In genomic region chr17:78484300-78485159, GRCh38 we compare ENCODE assay signal across 8 cellular contexts.
DNase-seq lines count a peak whose midpoint lies in the region; ATAC-seq and TF ChIP-seq lines count a peak whose summit lies in the region.

No MANE protein-coding gene starts in this region.

- H3K9me2 ChIP-seq in GM23338 (ENCODE audit: insufficient read depth): no peaks in the 10 kb centered on the region

- no peaks in the 10 kb centered on the region; the same call in 2 of the 3 replicates for H3K36me3 Mint-ChIP-seq in GM23338 (ENCODE audit: low read depth)
- H3K36me3 Mint-ChIP-seq in T-helper 2 cell treated with Interferon-gamma antibody and Interleukin-4, amounts not matched to agents 5 μg/mL and 100 μg/mL, for 36 hours (ENCODE audit: low read depth): no peaks in the 10 kb centered on the region

- H3K9me3 Mint-ChIP-seq in GM23338: no peaks in the 10 kb centered on the region
- no peaks in the 10 kb centered on the region for H3K9me3 Mint-ChIP-seq in T-helper 2 cell treated with Interferon-gamma antibody and Interleukin-4, amounts not matched to agents 5 μg/mL and 100 μg/mL, for 36 hours

- no peak overlapping the region for H3K27ac Mint-ChIP-seq in GM23338
- H3K27ac Mint-ChIP-seq in T-helper 2 cell treated with Interferon-gamma antibody and Interleukin-4, amounts not matched to agents 5 μg/mL and 100 μg/mL, for 36 hours: no peak overlapping the region

- peaks cover 14% of the 10 kb centered on the region for H3K27me3 Mint-ChIP-seq in GM23338 (ENCODE audit: insufficient read depth, low read depth, poor library complexity)
- peaks cover 5% of the 10 kb centered on the region for H3K27me3 Mint-ChIP-seq in T-helper 2 cell treated with Interferon-gamma antibody and Interleukin-4, amounts not matched to agents 5 μg/mL and 100 μg/mL, for 36 hours (ENCODE audit: low read depth)

- H3K27ac ChIP-seq in GM23338 (ENCODE audit: low read depth) (no peak overlapping the region), breast epithelium (no peak overlapping the region)

- no peaks in the 10 kb centered on the region; the same call in 1 of the 2 replicates for H4K20me1 ChIP-seq in GM23338 (replicated peaks; ENCODE audit: insufficient read depth)

- peak; percentile 92 for ATAC-seq in GM23338
- peak; percentile 95 for ATAC-seq in stimulated activated naive CD8-positive, alpha-beta T cell treated with anti-CD3 and anti-CD28 coated beads, Interleukin-15, Interleukin-2, amounts not matched to agents 100 U/mL and 50 U/mL, for 24 hours
- ATAC-seq in HG02588 (IDR thresholded peaks at IDR 0.05; ENCODE audit: unreplicated experiment): no peak

- H3K4me1 ChIP-seq in GM23338 (ENCODE audit: insufficient read depth): peaks cover 4% of the 10 kb centered on the region; the same call in 1 of the 2 replicates
- H3K4me1 ChIP-seq in breast epithelium: no peaks in the 10 kb centered on the region

- H3K4me2 ChIP-seq in GM23338: peak overlapping the region; percentile 95

- peak; percentile 68 for DNase-seq in AG08395 (ENCODE audit: low spot score)
- DNase-seq in GM23338 (ENCODE audit: low spot score): peak; percentile 81
- peak; percentile 62 for DNase-seq in T-helper 2 cell treated with Interferon-gamma antibody and Interleukin-4, amounts not matched to agents 5 μg/mL and 100 μg/mL, for 36 hours (ENCODE audit: low spot score)
- no peak for DNase-seq in breast epithelium (ENCODE audit: low spot score in 2 of 2)
- peak; percentile 44 for DNase-seq in midbrain (lab: John Stamatoyannopoulos, UW)
- DNase-seq in stimulated activated naive CD8-positive, alpha-beta T cell treated with anti-CD3 and anti-CD28 coated beads, Interleukin-15, Interleukin-2, amounts not matched to agents 100 U/mL and 50 U/mL, for 24 hours: peak; percentile 80
- DNase-seq in NCI-H1436 (lab: John Stamatoyannopoulos, UW): no peak

- no peak for TF ChIP-seq CTCF in GM23338 (conservative IDR thresholded peaks at IDR 0.05; ENCODE audit: low read depth in 2 of 2)
- TF ChIP-seq CTCF in breast epithelium (IDR thresholded peaks at IDR 0.05): no peak

- no peaks in the 10 kb centered on the region for H3K9me3 ChIP-seq in breast epithelium

- intact Hi-C loops in breast epithelium (cut with DNase I; ENCODE audit: low total_unique reads): no loop called here

- no peaks in the 10 kb centered on the region for H3K79me2 ChIP-seq in GM23338 (replicated peaks; ENCODE audit: insufficient read depth)

- no peaks in the 10 kb centered on the region for H3K36me3 ChIP-seq in GM23338 (ENCODE audit: insufficient read depth)
- no peaks in the 10 kb centered on the region for H3K36me3 ChIP-seq in breast epithelium

- H3K4me3 Mint-ChIP-seq in GM23338: peak overlapping the region; percentile 86
- peak overlapping the region; percentile 75 for H3K4me3 Mint-ChIP-seq in T-helper 2 cell treated with Interferon-gamma antibody and Interleukin-4, amounts not matched to agents 5 μg/mL and 100 μg/mL, for 36 hours

- H3K4me3 ChIP-seq in GM23338 (peak overlapping the region; percentile 83), breast epithelium (peak overlapping the region in 2 of 3 donors; percentile 4 to 45)

- H3K27me3 ChIP-seq in GM23338 (ENCODE audit: insufficient read depth) (no peaks in the 10 kb centered on the region), breast epithelium (peaks cover 0 to 9% of the 10 kb centered on the region in 2 donors)

- H2AFZ ChIP-seq in GM23338: peak overlapping the region; percentile 99

- H3K4me1 Mint-ChIP-seq in GM23338: peaks cover 10% of the 10 kb centered on the region
- H3K4me1 Mint-ChIP-seq in T-helper 2 cell treated with Interferon-gamma antibody and Interleukin-4, amounts not matched to agents 5 μg/mL and 100 μg/mL, for 36 hours (ENCODE audit: low read depth): peaks cover 5% of the 10 kb centered on the region

- no peak for TF ChIP-seq POLR2A in breast epithelium (IDR thresholded peaks at IDR 0.05)

- 0 out of 2 replicates have a peak, but pooled peaks cover 3% of the 10 kb centered on the region for H3F3A ChIP-seq in GM23338 (replicated peaks; ENCODE audit: low read depth)

TF ChIP-seq in GM23338, 12 proteins besides CTCF, POLR2A, EP300 and RAD21:
- no peak for TF ChIP-seq EZH2phosphoT487 (IDR thresholded peaks at IDR 0.05; ENCODE audit: unreplicated experiment)
- no peak for TF ChIP-seq CREB1 (CRISPR knock-in tag; IDR thresholded peaks at IDR 0.05; ENCODE audit: low read depth)
- peak; percentile 31 for TF ChIP-seq EZH2 (IDR thresholded peaks at IDR 0.05; ENCODE audit: low read depth, unreplicated experiment)
- TF ChIP-seq STAT1 (IDR thresholded peaks at IDR 0.05; ENCODE audit: unreplicated experiment): no peak
- peak; percentile 84 for TF ChIP-seq POLR2AphosphoS5 (IDR thresholded peaks at IDR 0.05; ENCODE audit: low read depth)

Comparison
In these comparisons a context has a peak if more than half of its experiments do, and no peak if none do; other contexts are left out.
1. DNase-seq: peak in AG08395 (single experiment), GM23338 (single experiment), T-helper 2 cell treated with Interferon-gamma antibody and Interleukin-4, amounts not matched to agents 5 μg/mL and 100 μg/mL, for 36 hours (single experiment), midbrain (single experiment) and stimulated activated naive CD8-positive, alpha-beta T cell treated with anti-CD3 and anti-CD28 coated beads, Interleukin-15, Interleukin-2, amounts not matched to agents 100 U/mL and 50 U/mL, for 24 hours (single experiment); none in breast epithelium (0 of 2) and NCI-H1436 (single experiment).